18 cellular contexts compared by ENCODE assay signal in genomic region chr17:44983563-44983962, GRCh38. TPM values are rescaled to one million over a fixed set of nuclear protein-coding genes. Genes with fewer than 3 reads are reported as not detected.
"Had no signal": no experiment of that assay in that cellular context is flagged by ENCODE, and none has a peak within 500 bp of the region (broad histone marks: within the 10 kb centered on the region; RNA-seq: fewer than 3 reads in every experiment).

No MANE protein-coding gene starts in this region.

- DNase-seq: activated CD4-positive, alpha-beta T cell treated with anti-CD3 and anti-CD28 coated beads for 36 hours; activated CD4-positive, alpha-beta T cell treated with anti-CD3 and anti-CD28 coated beads, Interleukin-2, amount 50 U/mL, for 48 hours; activated gamma-delta T cell treated with Interleukin-2 at 50 U/mL for 16 hours; adrenal gland; dermis blood vessel endothelial cell; effector memory CD8-positive, alpha-beta T cell; foreskin fibroblast; glutamatergic neuron; mesendoderm; naive thymus-derived CD8-positive, alpha-beta T cell; ovary; stimulated activated CD4-positive, alpha-beta T cell treated with anti-CD3 and anti-CD28 coated beads, Interleukin-4, amount 100 ng/mL, for 4 hours; stimulated activated naive B cell treated with anti-CD40 and anti-IgM and Interleukin-4, amounts not matched to agents 10 μg/mL and 1 μg/mL and 100 μg/mL, for 72 hours; SW 1271 had no signal

- ATAC-seq: activated CD4-positive, alpha-beta T cell treated with anti-CD3 and anti-CD28 coated beads for 36 hours; effector memory CD8-positive, alpha-beta T cell; naive thymus-derived CD8-positive, alpha-beta T cell; sciatic nerve; stimulated activated naive B cell treated with anti-CD40 and anti-IgM and Interleukin-4, amounts not matched to agents 10 μg/mL and 1 μg/mL and 100 μg/mL, for 72 hours; WTC11 had no signal

RNA-seq across cellular contexts. Expression of gene C1QL1, which starts 15.5 kb away (rescaled TPM):
- total RNA-seq: astrocyte; bronchial epithelial cell; dermis blood vessel endothelial cell; naive thymus-derived CD8-positive, alpha-beta T cell had no signal

RNA-seq across cellular contexts. Expression of gene KIF18B, which starts 36.0 kb away (rescaled TPM):
- total RNA-seq: bronchial epithelial cell; naive thymus-derived CD8-positive, alpha-beta T cell had no signal
